22 cellular contexts compared by ENCODE assay signal in genomic region chr3:75144396-75144795, GRCh38.
"Had no signal": no experiment of that assay in that cellular context is flagged by ENCODE, and none has a peak within 500 bp of the region (broad histone marks: within the 10 kb centered on the region; RNA-seq: fewer than 3 reads in every experiment).

No MANE protein-coding gene starts in this region.

- ATAC-seq: esophagus mucosa; gastrocnemius medialis; heart right ventricle; lower lobe of right lung; natural killer cell treated with Interleukin-12 subunit alpha and Interleukin-12 subunit beta and Interleukin-15 and Interleukin-18, amount 100 ng/mL, for 72 hours; right cardiac atrium; stimulated activated effector memory CD8-positive, alpha-beta T cell treated with anti-CD3 and anti-CD28 coated beads, Interleukin-12 subunit alpha, Interleukin-12 subunit beta, amount 100 ng/mL, for 72 hours; stimulated activated naive CD8-positive, alpha-beta T cell treated with anti-CD3 and anti-CD28 coated beads, Interleukin-15, Interleukin-2, amounts not matched to agents 100 U/mL and 50 U/mL, for 24 hours had no signal

- DNase-seq: effector memory CD4-positive, alpha-beta T cell; gastrocnemius medialis; heart right ventricle; immature natural killer cell; left ventricle myocardium inferior; lower lobe of right lung; mesenchymal stem cell; midbrain; nucleus accumbens; ovary; right cardiac atrium; stimulated activated CD4-positive, alpha-beta T cell treated with anti-CD3 and anti-CD28 coated beads, Interleukin-4, amount 100 ng/mL, for 1 hour; stimulated activated CD8-positive, alpha-beta memory T cell treated with anti-CD3 and anti-CD28 coated beads, Interleukin-4, amount 100 ng/mL, for 48 hours; stimulated activated naive CD8-positive, alpha-beta T cell treated with anti-CD3 and anti-CD28 coated beads, Interleukin-15, Interleukin-2, amounts not matched to agents 100 U/mL and 50 U/mL, for 24 hours; tibial artery; upper lobe of left lung; uterus had no signal

- FAIRE-seq: endometrium, keratinocyte had no signal
